ENCODE assay signal across 22 cellular contexts in the genomic region with DNA sequence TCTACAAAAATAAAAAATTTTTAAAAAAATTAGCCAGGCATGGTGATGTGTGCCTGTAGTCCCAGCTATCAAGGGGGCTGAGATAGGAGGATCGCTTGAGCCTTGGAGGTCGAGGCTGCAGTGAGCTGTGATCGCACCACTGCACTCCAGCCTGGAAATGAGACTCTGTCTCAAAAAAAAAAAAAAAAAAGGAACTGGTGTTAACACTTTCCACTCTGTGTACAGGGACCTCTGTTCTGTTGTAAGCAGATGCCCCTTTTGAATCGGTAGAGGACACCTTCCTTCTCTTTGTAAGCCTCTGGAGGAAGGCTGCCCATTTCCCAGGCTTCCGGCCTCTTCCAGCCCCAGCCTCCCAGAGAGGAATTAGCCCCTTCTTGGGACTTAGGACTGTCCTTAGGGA. TPM values are rescaled to one million over a fixed set of nuclear protein-coding genes. Genes with fewer than 3 reads are reported as not detected.
DNase-seq lines count a peak whose midpoint lies in the region; ATAC-seq and TF ChIP-seq lines count a peak whose summit lies in the region.
"Had no signal": no experiment of that assay in that cellular context is flagged by ENCODE, and none has a peak within 500 bp of the region (broad histone marks: within the 10 kb centered on the region; RNA-seq: fewer than 3 reads in every experiment).

No MANE protein-coding gene starts in this region.

- H3K4me1 ChIP-seq in BLaER1 = peaks cover 19% of the 10 kb centered on the region
- peaks cover 0 to 42% (median 18%) of the 10 kb centered on the region in 3 donors for H3K4me1 ChIP-seq in gastroesophageal sphincter
- peaks cover 8 to 70% (median 57%) of the 10 kb centered on the region in 5 donors for H3K4me1 ChIP-seq in subcutaneous abdominal adipose tissue (ENCODE audit: control insufficient read depth in 5 of 5, insufficient read depth in 5 of 5, low read length in 5 of 5)
- H3K4me1 ChIP-seq in BE2C = no peaks in the 10 kb centered on the region

- no peak for TF ChIP-seq EP300 in gastroesophageal sphincter (IDR thresholded peaks at IDR 0.05)

- H4K20me1 ChIP-seq in BLaER1 = no peaks in the 10 kb centered on the region

- no peak for TF ChIP-seq CTCF in gastroesophageal sphincter (IDR thresholded peaks at IDR 0.05)
- TF ChIP-seq CTCF in BE2C (IDR thresholded peaks at IDR 0.05; ENCODE audit: low read depth, low read length) = no peak

- peak overlapping the region; percentile 19; the same call in 1 of the 2 replicates for H3K4me2 ChIP-seq in BLaER1

- no peak for TF ChIP-seq POLR2A in gastroesophageal sphincter (IDR thresholded peaks at IDR 0.05)

- H3K27me3 ChIP-seq in BLaER1 (no peaks in the 10 kb centered on the region), gastroesophageal sphincter (no peaks in the 10 kb centered on the region), subcutaneous abdominal adipose tissue (ENCODE audit: control insufficient read depth in 5 of 5, insufficient read depth in 4 of 5, low read length in 5 of 5) (no peaks in the 10 kb centered on the region), BE2C (no peaks in the 10 kb centered on the region)

- no peak overlapping the region for H3K27ac ChIP-seq in BLaER1
- H3K27ac ChIP-seq in angular gyrus (ENCODE audit: low read depth, low read length) = peak overlapping the region; percentile 98
- H3K27ac ChIP-seq in gastroesophageal sphincter = peak overlapping the region in 3 of 4 donors; percentile 70 to 81 (median 71)
- H3K27ac ChIP-seq in subcutaneous abdominal adipose tissue (ENCODE audit: low read depth, low read length) = peak overlapping the region; percentile 65
- H3K27ac ChIP-seq: GM23248 had no signal

- H3K4me3 ChIP-seq in BLaER1 = no peak overlapping the region
- H3K4me3 ChIP-seq in gastroesophageal sphincter = no peak overlapping the region
- H3K4me3 ChIP-seq in subcutaneous abdominal adipose tissue (ENCODE audit: low read depth in 1 of 5, low read length in 5 of 5) = peak overlapping the region in 1 of 5 donors; percentile 13
- H3K4me3 ChIP-seq in BE2C (ENCODE audit: low read depth, low read length) = no peak overlapping the region
- H3K4me3 ChIP-seq: GM23248 had no signal

- H3K9me3 ChIP-seq in BLaER1 (no peaks in the 10 kb centered on the region), gastroesophageal sphincter (no peaks in the 10 kb centered on the region), subcutaneous abdominal adipose tissue (ENCODE audit: control insufficient read depth in 5 of 5, low read length in 5 of 5) (no peaks in the 10 kb centered on the region), BE2C (no peaks in the 10 kb centered on the region)

- no peaks in the 10 kb centered on the region for H3K36me3 ChIP-seq in BLaER1
- no peaks in the 10 kb centered on the region for H3K36me3 ChIP-seq in gastroesophageal sphincter
- H3K36me3 ChIP-seq in subcutaneous abdominal adipose tissue (ENCODE audit: control insufficient read depth in 5 of 5, insufficient read depth in 5 of 5, low read length in 5 of 5) = no peaks in the 10 kb centered on the region
- H3K36me3 ChIP-seq in BE2C = no peaks in the 10 kb centered on the region

- WGBS in gastroesophageal sphincter (ENCODE audit: low coverage in 1 of 2), 2 donors = 71% methylated on average over 4 of the region's 5 CpGs; no CpG with 5 or more reads in 1 of the 2 donors

- no peak overlapping the region for H3K9ac ChIP-seq in BLaER1
- no peak overlapping the region for H3K9ac ChIP-seq in subcutaneous abdominal adipose tissue (ENCODE audit: low read length in 5 of 5)
- H3K9ac ChIP-seq: GM23248 had no signal

- no peak for DNase-seq in T1000 (lab: John Stamatoyannopoulos, UW)
- no peak for DNase-seq in activated T-cell treated with anti-CD3 and anti-CD28 coated beads, Interleukin-2, amount 50 U/mL, for 48 hours
- DNase-seq in stimulated activated CD4-positive, alpha-beta T cell treated with anti-CD3 and anti-CD28 coated beads, Interleukin-1b, Interleukin-23, amount 100 ng/mL, for 48 hours = no peak
- no peak for DNase-seq in BE2C
- DNase-seq: 8988T, GF-D8, IMR-90, MV-4-11, NCI-H1105 treated with DMSO at 0.1 percent for 48 hours, NCI-H2081, NCI-H446, NCI-H526 had no signal

- no peak for ATAC-seq in gastroesophageal sphincter
- ATAC-seq: HCT116 had no signal

RNA-seq across cellular contexts. Expression of a gene that starts 7.3 kb away (rescaled TPM):
- under 1 TPM in 1 of 4 donors, not detected in 3; 0.27 TPM for total RNA-seq in gastroesophageal sphincter
- polyA plus RNA-seq in BE2C (2012; ENCODE audit: insufficient read depth, insufficient read length, low read depth) = not detected
- total RNA-seq: GM23248, IMR-90, OCI-LY7, Right ventricle myocardium inferior, SK-MEL-5 had no signal
- polyA plus RNA-seq: CD14-positive monocyte, GM23248, IMR-90 had no signal

RNA-seq across cellular contexts. Expression of a gene that starts 8.1 kb away (rescaled TPM):
- total RNA-seq in gastroesophageal sphincter = 10 to 100 TPM; 11.4 to 49.3 (median 30.2) TPM
- 0.48 TPM for polyA plus RNA-seq in BE2C (2012; ENCODE audit: insufficient read depth, insufficient read length, low read depth)
- total RNA-seq: GM23248 had no signal
- polyA plus RNA-seq: CD14-positive monocyte had no signal

RNA-seq across cellular contexts. Expression of a gene that starts 22.9 kb away (rescaled TPM):
- under 1 TPM in 1 of 4 donors, not detected in 3; 0.45 TPM for total RNA-seq in gastroesophageal sphincter
- not detected for polyA plus RNA-seq in BE2C (2012; ENCODE audit: insufficient read depth, insufficient read length, low read depth)
- total RNA-seq: GM23248, Right ventricle myocardium inferior, SK-MEL-5 had no signal
- polyA plus RNA-seq: CD14-positive monocyte, GM23248 had no signal

RNA-seq across cellular contexts. Expression of a gene that starts 44.9 kb away (rescaled TPM):
- 1 to 10 TPM in 1 of 4 donors, under 1 TPM in 1, not detected in 2; 0.27 to 1.1 TPM for total RNA-seq in gastroesophageal sphincter
- not detected for polyA plus RNA-seq in BE2C (2012; ENCODE audit: insufficient read depth, insufficient read length, low read depth)
- total RNA-seq: GM23248, IMR-90, OCI-LY7, SK-MEL-5 had no signal
- polyA plus RNA-seq: CD14-positive monocyte, GM23248 had no signal
